In the genomic region with DNA sequence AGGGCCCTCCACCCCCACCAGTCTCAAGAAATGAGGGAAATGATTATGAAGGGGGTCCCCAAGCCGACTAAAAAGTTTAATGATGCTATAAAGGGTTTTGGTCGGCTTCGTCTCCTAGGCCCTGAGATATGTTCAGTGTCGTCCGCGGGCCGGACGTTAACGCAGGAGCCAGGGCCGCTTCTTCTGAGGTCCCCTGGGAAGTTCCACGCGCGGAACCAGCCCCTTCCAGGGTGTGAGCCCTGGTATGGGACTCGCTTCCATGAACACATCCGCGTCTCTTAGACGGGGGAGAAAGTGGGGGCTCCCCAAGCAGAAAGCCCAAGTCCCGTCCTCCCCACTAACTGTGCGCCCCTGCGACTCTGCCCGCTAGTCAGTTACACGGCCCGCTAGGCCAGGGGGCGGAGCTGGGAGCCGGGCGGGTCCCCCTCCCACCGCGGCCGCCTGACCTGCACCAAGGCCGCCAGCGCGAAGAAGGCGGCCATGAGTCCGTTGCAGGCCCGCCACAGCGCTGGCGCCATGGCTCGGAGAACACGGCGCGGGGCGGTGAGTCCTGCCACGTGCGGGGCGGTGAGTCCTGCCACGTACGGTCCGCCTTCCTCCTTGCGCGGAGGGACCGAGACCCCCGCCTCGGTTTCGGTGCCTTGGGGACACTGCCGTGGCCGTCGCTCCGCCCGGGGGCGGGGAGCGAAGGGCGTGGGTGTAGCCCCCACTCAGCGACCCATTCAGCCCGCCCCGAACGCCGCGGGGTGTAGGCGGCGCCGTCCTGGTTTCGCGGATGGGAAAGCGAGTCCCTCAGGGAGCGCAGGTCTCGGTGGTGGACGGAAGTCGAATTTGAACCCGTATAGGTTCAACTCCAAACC, we compare ENCODE assay signal across 8 cellular contexts. TPM values are rescaled to one million over a fixed set of nuclear protein-coding genes. Genes with fewer than 3 reads are reported as not detected.
DNase-seq lines count a peak whose midpoint lies in the region; ATAC-seq, FAIRE-seq and TF ChIP-seq lines count a peak whose summit lies in the region.

A gene (minus strand): TSS at position 690 of the 860 bp plus-strand sequence. CDS start 172 bp downstream, at position 518.

- peak within 1 kb of the TSS; percentile 97 for H4K91ac ChIP-seq in trophoblast cell (ENCODE audit: low read depth, low read length)

- H3K4me1 ChIP-seq in RWPE2 (ENCODE audit: insufficient read depth, poor library complexity, severe bottlenecking) (no peaks in the 10 kb centered on the region), heart right ventricle (peaks cover 0 to 13% (median 5%) of the 10 kb centered on the region in 9 donors), trophoblast cell (ENCODE audit: control insufficient read depth in 1 of 2, insufficient read depth in 2 of 2, low read length in 2 of 2) (no peaks in the 10 kb centered on the region), uterus (no peaks in the 10 kb centered on the region)

- H2BK120ac ChIP-seq in trophoblast cell (ENCODE audit: insufficient read depth, low read length, poor library complexity), result peak within 1 kb of the TSS; percentile 86

- TF ChIP-seq POLR2A in GM12891 (IDR thresholded peaks at IDR 0.05; ENCODE audit: low read depth, low read length) (no peak), uterus (IDR thresholded peaks at IDR 0.05) (peak; percentile 59 to 85)

- H3K27ac ChIP-seq in RWPE2 (ENCODE audit: poor library complexity, severe bottlenecking), result no peak within 1 kb of the TSS
- peak within 1 kb of the TSS; percentile 87 to 98 (median 93) for H3K27ac ChIP-seq in heart right ventricle
- peak within 1 kb of the TSS; percentile 48 for H3K27ac ChIP-seq in trophoblast cell (ENCODE audit: low read depth, low read length)
- peak within 1 kb of the TSS; percentile 90 to 97 for H3K27ac ChIP-seq in uterus

- peak within 1 kb of the TSS; percentile 4 for H3K9ac ChIP-seq in trophoblast cell (ENCODE audit: low read length)

- FAIRE-seq in GM12891 (lab: Jason Lieb, UNC), result peak; percentile 69

- peaks cover 3% of the 10 kb centered on the region for H3K79me2 ChIP-seq in trophoblast cell (ENCODE audit: control insufficient read depth, insufficient read depth, low read length, poor library complexity)

- peak within 1 kb of the TSS; percentile 99 for H4K12ac ChIP-seq in trophoblast cell (ENCODE audit: low read depth, low read length)

- H4K8ac ChIP-seq in trophoblast cell (ENCODE audit: low read depth, low read length), result peak within 1 kb of the TSS; percentile 92

- peaks cover 3% of the 10 kb centered on the region for H3K79me1 ChIP-seq in trophoblast cell (ENCODE audit: low read length)

- H3K4me2 ChIP-seq in trophoblast cell (ENCODE audit: low read length), result peak within 1 kb of the TSS; percentile 77

- H3K4me3 ChIP-seq in RWPE2 (ENCODE audit: severe bottlenecking) (peak within 1 kb of the TSS; percentile 38), heart right ventricle (peak within 1 kb of the TSS; percentile 65 to 88 (median 77)), trophoblast cell (ENCODE audit: low read depth, low read length) (peak within 1 kb of the TSS; percentile 84), uterus (peak within 1 kb of the TSS; percentile 44 to 72)

- H3K14ac ChIP-seq in trophoblast cell (ENCODE audit: low read length), result peak within 1 kb of the TSS; percentile 92

- ATAC-seq in HG02623 (IDR thresholded peaks at IDR 0.05; ENCODE audit: unreplicated experiment) (peak; percentile 50), RWPE2 (ENCODE audit: low read depth) (peak; percentile 66), heart right ventricle (peak; percentile 96 to 98 (median 97))

- H3K23ac ChIP-seq in trophoblast cell (ENCODE audit: low read length), result no peak within 1 kb of the TSS

- H3K4ac ChIP-seq in trophoblast cell (ENCODE audit: low read depth, low read length), result peak within 1 kb of the TSS; percentile 85

- intact Hi-C loops in heart right ventricle (cut with DNase I), result loop anchor here in 1 of 10 donors (2.0 kb wide), 1 partner anchor 33 kb away; a partner anchor contains a TSS
- intact Hi-C loops in uterus (cut with DNase I; ENCODE audit: low total_unique reads), result no loop called here

- H3K9me3 ChIP-seq in RWPE2 (ENCODE audit: severe bottlenecking) (no peaks in the 10 kb centered on the region), heart right ventricle (no peaks in the 10 kb centered on the region), trophoblast cell (ENCODE audit: insufficient read depth, low read depth, low read length) (peaks cover 2% of the 10 kb centered on the region), uterus (no peaks in the 10 kb centered on the region)

- H2BK12ac ChIP-seq in trophoblast cell (ENCODE audit: low read length), result peak within 1 kb of the TSS; percentile 89

- 1% methylated on average over 77 to 79 of the region's 79 CpGs for WGBS in heart right ventricle, 2 donors
- WGBS in trophoblast cell (ENCODE audit: extremely low coverage, insufficient coverage, insufficient read length), result no CpG with 5 or more reads among the region's 79 CpGs

- peak within 1 kb of the TSS; percentile 97 for H2AFZ ChIP-seq in trophoblast cell (ENCODE audit: insufficient read depth, low read length, poor library complexity)

- DNase-seq in GM12891 (ENCODE audit: insufficient read length, low spot score), result peak; percentile 37
- no peak for DNase-seq in RWPE2 (ENCODE audit: low spot score)
- DNase-seq in amniotic epithelial cell (ENCODE audit: low read depth), result peak; percentile 77
- DNase-seq in heart right ventricle, result peak; percentile 73 to 86
- DNase-seq in trophoblast cell, result peak; percentile 62 to 89
- peak; percentile 83 to 84 for DNase-seq in uterus
- DNase-seq in NCI-H1694 treated with DMSO at 0.1 percent for 48 hours (lab: John Stamatoyannopoulos, UW), result no peak

- peak within 1 kb of the TSS; percentile 97 for H3K18ac ChIP-seq in trophoblast cell (ENCODE audit: low read length)

- H2BK5ac ChIP-seq in trophoblast cell (ENCODE audit: low read depth, low read length, poor library complexity), result no peak within 1 kb of the TSS

- no peak within 1 kb of the TSS for H2AK5ac ChIP-seq in trophoblast cell (ENCODE audit: low read length)

- TF ChIP-seq CTCF in RWPE2 (IDR thresholded peaks at IDR 0.05; ENCODE audit: poor library complexity, severe bottlenecking) (no peak), heart right ventricle (IDR thresholded peaks at IDR 0.05) (no peak), uterus (IDR thresholded peaks at IDR 0.05) (peak in 1 of 4 experiments; percentile 30)

- H3K27me3 ChIP-seq in RWPE2 (ENCODE audit: insufficient read depth, poor library complexity, severe bottlenecking) (no peaks in the 10 kb centered on the region), heart right ventricle (no peaks in the 10 kb centered on the region), trophoblast cell (ENCODE audit: insufficient read depth, low read length) (no peaks in the 10 kb centered on the region), uterus (no peaks in the 10 kb centered on the region)

- H3K36me3 ChIP-seq in RWPE2 (ENCODE audit: low read depth) (no peaks in the 10 kb centered on the region), heart right ventricle (peaks cover 0 to 27% (median 0%) of the 10 kb centered on the region in 9 donors), trophoblast cell (ENCODE audit: control insufficient read depth in 1 of 2, insufficient read depth in 2 of 2, low read length in 2 of 2) (no peaks in the 10 kb centered on the region), uterus (no peaks in the 10 kb centered on the region)

TF ChIP-seq in GM12891, 5 proteins besides CTCF, POLR2A, EP300 and RAD21:
- no peak for TF ChIP-seq PAX5 (IDR thresholded peaks at IDR 0.05; ENCODE audit: insufficient read depth, low read length, severe bottlenecking)
- TF ChIP-seq SPI1 (IDR thresholded peaks at IDR 0.05; ENCODE audit: low read depth, low read length), result no peak
- TF ChIP-seq POLR2AphosphoS5 (IDR thresholded peaks at IDR 0.05; ENCODE audit: low read depth, low read length), result no peak
- no peak for TF ChIP-seq POU2F2 (IDR thresholded peaks at IDR 0.05; ENCODE audit: low read depth, low read length)
- TF ChIP-seq TAF1 (IDR thresholded peaks at IDR 0.05; ENCODE audit: low read depth, low read length), result no peak

RNA-seq across cellular contexts. Expression of the gene that starts here (rescaled TPM):
- 1.7 TPM for polyA plus RNA-seq in GM12891 (2012; ENCODE audit: low read depth, missing spikeins)
- 10 to 100 TPM in 2 of 10 donors, 1 to 10 TPM in 8; 3.8 to 13.6 (median 7.6) TPM for total RNA-seq in heart right ventricle
- polyA plus RNA-seq in heart right ventricle, result 10 to 100 TPM in 1 of 2 donors, 1 to 10 TPM in 1; 4.1 to 12.3 TPM
- polyA plus RNA-seq in trophoblast cell (2013), result 2.3 and 2.8 TPM in 2 replicates
- total RNA-seq in uterus, result 10 to 100 TPM in 1 of 4 donors, 1 to 10 TPM in 2, under 1 TPM in 1; 0.59 to 20.1 (median 5.2) TPM

Comparison
In these comparisons a context has a peak if more than half of its experiments do, and no peak if none do; other contexts are left out.
1. DNase-seq: peak in GM12891 (single experiment), amniotic epithelial cell (single experiment), heart right ventricle (2 of 2), trophoblast cell (2 of 2) and uterus (2 of 2); none in RWPE2 (single experiment) and NCI-H1694 treated with DMSO at 0.1 percent for 48 hours (single experiment).
2. Peak in every context shown above with its lines, with median percentiles within 50 percentile points of each other: ATAC-seq and H3K4me3 ChIP-seq.